8 cellular contexts compared by ENCODE assay signal in the genomic region with DNA sequence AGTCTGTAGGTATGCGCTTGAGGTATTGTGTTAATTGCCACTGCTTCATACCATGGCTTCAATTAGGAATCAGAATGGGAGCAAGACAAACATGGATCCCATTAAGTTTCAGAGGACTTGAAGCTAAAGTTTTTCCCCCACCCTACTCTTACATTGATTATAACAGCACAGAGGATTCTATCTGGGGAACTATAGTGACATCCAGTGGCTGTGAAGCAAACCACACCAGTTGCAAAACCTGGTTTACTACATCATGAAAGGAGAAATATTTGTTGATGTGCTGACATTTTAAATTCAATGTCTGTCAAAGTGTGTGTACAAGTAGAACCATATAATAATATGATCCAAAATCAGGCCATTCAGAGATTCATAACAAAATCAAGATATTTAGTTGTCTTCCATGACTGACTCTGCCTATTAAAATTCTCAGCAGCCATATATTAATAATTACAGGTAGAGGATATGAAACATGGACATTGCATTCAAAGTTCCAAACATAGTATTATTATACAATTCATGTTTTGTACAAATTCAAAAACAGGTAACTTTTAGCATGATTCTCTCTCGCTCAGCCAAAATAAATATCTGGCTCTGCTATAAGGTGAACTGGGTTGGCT.
A peak's percentile ranks its signal among the peaks of the same experiment; 100 is the strongest.
DNase-seq lines count a peak whose midpoint lies in the region; ATAC-seq and TF ChIP-seq lines count a peak whose summit lies in the region.

No MANE protein-coding gene starts in this region.

- no peaks in the 10 kb centered on the region for H3K4me1 ChIP-seq in OCI-LY3 (ENCODE audit: low read length)

- peak; percentile 53 for DNase-seq in AG10803 (ENCODE audit: low read depth)
- DNase-seq in epithelial cell of esophagus (ENCODE audit: low read depth): peak; percentile 62
- no peak for DNase-seq in neural crest cell (ENCODE audit: low read depth, low spot score)
- DNase-seq in HK-2 (ENCODE audit: unreplicated experiment): no peak
- no peak for DNase-seq in NCI-H187 (lab: John Stamatoyannopoulos, UW)

- H3K9ac ChIP-seq in OCI-LY3 (ENCODE audit: low read length): no peak overlapping the region

- peak; percentile 91 for TF ChIP-seq CTCF in AG10803 (conservative IDR thresholded peaks at IDR 0.05; ENCODE audit: low read length)
- TF ChIP-seq CTCF in OCI-LY3 (IDR thresholded peaks at IDR 0.05; ENCODE audit: low read depth, low read length): peak; percentile 83
- TF ChIP-seq CTCF in epithelial cell of esophagus (IDR thresholded peaks at IDR 0.05; ENCODE audit: insufficient read depth, low read depth, low read length, missing control alignments): peak; percentile 86
- peak; percentile 81 for TF ChIP-seq CTCF in neural crest cell (conservative IDR thresholded peaks at IDR 0.05)

- H3K27me3 ChIP-seq in OCI-LY3 (ENCODE audit: low read depth, low read length): no peaks in the 10 kb centered on the region

- H3K36me3 Mint-ChIP-seq in neural crest cell (ENCODE audit: low read depth): no peaks in the 10 kb centered on the region

- no peak overlapping the region for H3K27ac Mint-ChIP-seq in neural crest cell (ENCODE audit: unreplicated experiment)

- H3K4me2 ChIP-seq in OCI-LY3 (ENCODE audit: low read length): no peak overlapping the region

- H3K36me3 ChIP-seq in OCI-LY3 (replicated peaks; ENCODE audit: low read depth, low read length): no peaks in the 10 kb centered on the region

- H4K20me1 ChIP-seq in OCI-LY3 (ENCODE audit: insufficient read depth, low read length): no peaks in the 10 kb centered on the region

- no peaks in the 10 kb centered on the region for H3K27me3 Mint-ChIP-seq in neural crest cell (ENCODE audit: low read depth)

- no peak overlapping the region for H3K4me3 Mint-ChIP-seq in neural crest cell

- H3K4me1 Mint-ChIP-seq in neural crest cell: peaks cover 6% of the 10 kb centered on the region

- H3K4me3 ChIP-seq in AG10803 (ENCODE audit: low read length) (no peak overlapping the region), OCI-LY3 (ENCODE audit: low read length) (no peak overlapping the region), epithelial cell of esophagus (ENCODE audit: low read length) (no peak overlapping the region)

- no peaks in the 10 kb centered on the region for H3K9me3 Mint-ChIP-seq in neural crest cell

- H3K79me2 ChIP-seq in OCI-LY3 (ENCODE audit: low read length): no peaks in the 10 kb centered on the region

- H3K9me3 ChIP-seq in OCI-LY3 (ENCODE audit: insufficient read depth, low read length): no peaks in the 10 kb centered on the region

- H3K27ac ChIP-seq in OCI-LY3 (ENCODE audit: low read length): no peak overlapping the region

- ATAC-seq in GM19351 (IDR thresholded peaks at IDR 0.05; ENCODE audit: unreplicated experiment) (peak; percentile 81), HG03521 (IDR thresholded peaks at IDR 0.05; ENCODE audit: unreplicated experiment) (peak; percentile 69)

- H2AFZ ChIP-seq in OCI-LY3 (ENCODE audit: low read depth, low read length): no peak overlapping the region

Comparison
In these comparisons a context has a peak if more than half of its experiments do, and no peak if none do; other contexts are left out.
1. DNase-seq: peak in AG10803 (single experiment) and epithelial cell of esophagus (single experiment); none in neural crest cell (single experiment), HK-2 (single experiment) and NCI-H187 (0 of 2).
2. Peak in every context shown above with its lines, with median percentiles within 50 percentile points of each other: CTCF ChIP-seq.